Comparison of ENCODE assay signal across 10 cellular contexts in genomic region chr12:79932393-79932792, GRCh38. TPM values are rescaled to one million over a fixed set of nuclear protein-coding genes. Genes with fewer than 3 reads are reported as not detected.
DNase-seq lines count a peak whose midpoint lies in the region; TF ChIP-seq lines count a peak whose summit lies in the region.
"Had no signal": no experiment of that assay in that cellular context is flagged by ENCODE, and none has a peak within 500 bp of the region (broad histone marks: within the 10 kb centered on the region; RNA-seq: fewer than 3 reads in every experiment).

No MANE protein-coding gene starts in this region.

- no peak for TF ChIP-seq CTCF in H9 (conservative IDR thresholded peaks at IDR 0.05)
- TF ChIP-seq CTCF in SU-DHL-6 (IDR thresholded peaks at IDR 0.05; ENCODE audit: insufficient read depth, low read length, poor library complexity, severe bottlenecking) = no peak
- TF ChIP-seq CTCF in esophagus squamous epithelium (IDR thresholded peaks at IDR 0.05) = no peak

- peak overlapping the region; percentile 39 for H3K4me2 ChIP-seq in H9 (ENCODE audit: insufficient read depth, insufficient read length, low read length)
- H3K4me2 ChIP-seq in SU-DHL-6 (ENCODE audit: low read depth, low read length, poor library complexity, severe bottlenecking) = peak overlapping the region; percentile 98

- no peak overlapping the region for H3K23ac ChIP-seq in H9 (ENCODE audit: insufficient read length, low read depth, low read length)

- peaks cover 39 to 42% of the 10 kb centered on the region in 2 experiments for H3K4me1 Mint-ChIP-seq in H9

- intact Hi-C loops in esophagus squamous epithelium (cut with DNase I) = no loop called here

- H4K5ac ChIP-seq in H9 (ENCODE audit: insufficient read length, low read depth, low read length) = no peak overlapping the region

- H3K4ac ChIP-seq in H9 (ENCODE audit: low read depth, low read length) = no peak overlapping the region

- H3K27me3 Mint-ChIP-seq in H9 (ENCODE audit: low read depth) = no peaks in the 10 kb centered on the region

- H3K9ac ChIP-seq in H9 (ENCODE audit: extremely low read depth, insufficient read length, low read length) = no peak overlapping the region
- peak overlapping the region; percentile 92; the same call in 1 of the 2 replicates for H3K9ac ChIP-seq in SU-DHL-6 (ENCODE audit: low read length)

- no peaks in the 10 kb centered on the region for H3K36me3 ChIP-seq in SU-DHL-6 (ENCODE audit: low read length)
- no peaks in the 10 kb centered on the region for H3K36me3 ChIP-seq in esophagus squamous epithelium

- no peak overlapping the region for H3K56ac ChIP-seq in H9 (ENCODE audit: insufficient read length, low read depth, low read length)

- peak overlapping the region; percentile 93 for H3K4me3 ChIP-seq in SU-DHL-6 (ENCODE audit: insufficient read depth, low read length, poor library complexity, severe bottlenecking)
- H3K4me3 ChIP-seq in esophagus squamous epithelium = peak overlapping the region in 3 of 4 donors; percentile 68 to 97 (median 96)
- H3K4me3 ChIP-seq in skeletal muscle cell (ENCODE audit: low read depth, low read length) = peak overlapping the region; percentile 93
- H3K4me3 ChIP-seq: lung had no signal

- H2BK20ac ChIP-seq in H9 (ENCODE audit: low read depth, low read length, poor library complexity, severe bottlenecking) = no peak overlapping the region

- peaks cover 0 to 10% (median 3%) of the 10 kb centered on the region in 3 experiments; a peak in 1 of 7 replicates for H3K36me3 Mint-ChIP-seq in H9 (ENCODE audit: insufficient read depth in 1 of 3, low read depth in 3 of 3)

- H2BK15ac ChIP-seq in H9 (ENCODE audit: low read depth, low read length) = no peak overlapping the region

- H4K20me1 ChIP-seq in H9 (ENCODE audit: control insufficient read depth, insufficient read depth, insufficient read length) (no peaks in the 10 kb centered on the region), SU-DHL-6 (ENCODE audit: low read depth, low read length) (peaks cover 39% of the 10 kb centered on the region)

- TF ChIP-seq POLR2A in esophagus squamous epithelium (IDR thresholded peaks at IDR 0.05) = no peak

- DNase-seq in H9 = no peak
- DNase-seq in esophagus squamous epithelium (lab: John Stamatoyannopoulos, UW) = no peak
- DNase-seq in skeletal muscle cell (ENCODE audit: low read depth) = no peak
- no peak for DNase-seq in NCI-H1694 treated with DMSO at 0.1 percent for 48 hours (lab: John Stamatoyannopoulos, UW)
- DNase-seq in A172 (ENCODE audit: low spot score) = no peak
- DNase-seq in T1000 (lab: John Stamatoyannopoulos, UW) = no peak
- DNase-seq in UCSD-AML1 (lab: John Stamatoyannopoulos, UW; ENCODE audit: unreplicated experiment) = no peak
- DNase-seq: activated CD4-positive, alpha-beta T cell treated with anti-CD3 and anti-CD28 coated beads, Interleukin-2, amount 50 U/mL, for 1 hour had no signal

- peaks cover 7% of the 10 kb centered on the region; the same call in 1 of the 2 replicates for H3F3A ChIP-seq in SU-DHL-6 (ENCODE audit: insufficient read depth)

- no peak overlapping the region for H4K8ac ChIP-seq in H9 (replicated peaks; ENCODE audit: insufficient read length, low read depth, low read length)

- H3K23me2 ChIP-seq in H9 (ENCODE audit: insufficient read length, low read depth, low read length, poor library complexity, severe bottlenecking) = peaks cover 5% of the 10 kb centered on the region

- no peak overlapping the region for H2AK5ac ChIP-seq in H9 (ENCODE audit: insufficient read length, low read length)

- no peak overlapping the region for H4K91ac ChIP-seq in H9 (ENCODE audit: insufficient read length, low read depth, low read length)

- H2BK120ac ChIP-seq in H9 (ENCODE audit: low read depth, low read length, poor library complexity, severe bottlenecking) = no peak overlapping the region

- no peak overlapping the region for H3K27ac ChIP-seq in H9 (ENCODE audit: insufficient read length, low read depth, low read length)
- H3K27ac ChIP-seq in SU-DHL-6 (ENCODE audit: low read depth, low read length) = no peak overlapping the region
- peak overlapping the region in 3 of 4 donors; percentile 49 to 97 (median 93) for H3K27ac ChIP-seq in esophagus squamous epithelium

- H3K27ac Mint-ChIP-seq in H9 = peak overlapping the region in 1 of 3 experiments; percentile 11; a peak in 1 of 7 replicates

- peak overlapping the region; percentile 100 for H3K4me3 Mint-ChIP-seq in H9

- H3K27me3 ChIP-seq in H9 (ENCODE audit: insufficient read depth, low read length) (no peaks in the 10 kb centered on the region), SU-DHL-6 (ENCODE audit: low read length) (no peaks in the 10 kb centered on the region), esophagus squamous epithelium (no peaks in the 10 kb centered on the region)

- H2AFZ ChIP-seq in H9 (ENCODE audit: low read length) (no peak overlapping the region), SU-DHL-6 (ENCODE audit: low read depth, low read length, severe bottlenecking) (no peak overlapping the region)

- H2BK5ac ChIP-seq in H9 (ENCODE audit: insufficient read length, low read length) = no peak overlapping the region

- no peaks in the 10 kb centered on the region for H3K9me3 ChIP-seq in H9 (ENCODE audit: control insufficient read depth, low read depth, low read length)
- no peaks in the 10 kb centered on the region for H3K9me3 ChIP-seq in SU-DHL-6 (ENCODE audit: insufficient read depth, low read length)
- no peaks in the 10 kb centered on the region for H3K9me3 ChIP-seq in esophagus squamous epithelium

- no peak overlapping the region for H3T11ph ChIP-seq in H9 (ENCODE audit: low read length)

- H3K4me1 ChIP-seq in H9 (ENCODE audit: insufficient read depth, low read length) (no peaks in the 10 kb centered on the region; the same call in 1 of the 2 replicates), esophagus squamous epithelium (peaks cover 0 to 76% (median 19%) of the 10 kb centered on the region in 3 donors)

- no peaks in the 10 kb centered on the region for H3K79me1 ChIP-seq in H9 (ENCODE audit: insufficient read depth, low read depth, low read length, poor library complexity, severe bottlenecking)

- H3K9me3 Mint-ChIP-seq in H9 = no peaks in the 10 kb centered on the region; a peak in 2 of 5 replicates

- no peak overlapping the region for H3K14ac ChIP-seq in H9 (ENCODE audit: insufficient read depth, low read length)

- no peak overlapping the region for H2BK12ac ChIP-seq in H9 (ENCODE audit: insufficient read length, low read depth, low read length)

- H3K79me2 ChIP-seq in H9 (ENCODE audit: insufficient read depth, low read length) (peaks cover 36% of the 10 kb centered on the region; the same call in 1 of the 2 replicates), SU-DHL-6 (ENCODE audit: insufficient read depth, low read length) (peaks cover 83% of the 10 kb centered on the region)

- H3K18ac ChIP-seq in H9 (ENCODE audit: insufficient read length, low read depth, low read length) = no peak overlapping the region

- H3K9me2 ChIP-seq in SU-DHL-6 (replicated peaks; ENCODE audit: insufficient read depth, low read length) = no peaks in the 10 kb centered on the region

- no CpG with 5 or more reads among the region's 5 CpGs for WGBS in H9 (ENCODE audit: extremely low coverage, insufficient read length, low lambda C conversion rate)
- 38 to 45% methylated on average over 5 of the region's 5 CpGs for WGBS in esophagus squamous epithelium, 2 donors

RNA-seq across cellular contexts. Expression of gene PPP1R12A, which starts 2.5 kb away (rescaled TPM):
- 93.5 and 96.7 TPM in 2 replicates for total RNA-seq in H9 (2021)
- total RNA-seq in esophagus squamous epithelium = 100 to 1,000 TPM in 1 of 4 donors, 10 to 100 TPM in 3; 25.7 to 165 (median 60.8) TPM
- total RNA-seq in A172 (2014; rRNA removed; shearing (Covaris generic)) = 59.9 and 65.0 TPM in 2 replicates

Comparison
In these comparisons a context has a peak if more than half of its experiments do, and no peak if none do; other contexts are left out.
1. H3K27ac ChIP-seq: peak in esophagus squamous epithelium (3 of 4); none in H9 (single experiment) and SU-DHL-6 (single experiment).
2. Peak in every context shown above with its lines, with median percentiles within 50 percentile points of each other: H3K4me3 ChIP-seq.